In genomic region chr4:171118091-171118490, GRCh38 we compare ENCODE assay signal across 1 cellular context.
TF ChIP-seq lines count a peak whose summit lies in the region.

No MANE protein-coding gene starts in this region.

TF ChIP-seq in HepG2, 621 proteins besides CTCF, POLR2A, EP300 and RAD21 (continued from another document):
- TF ChIP-seq REST (IDR thresholded peaks at IDR 0.05; ENCODE audit: borderline replicate concordance in 1 of 2, low read depth in 1 of 2, low read length in 2 of 2) (no peak), ZNF547 (CRISPR knock-in tag; IDR thresholded peaks at IDR 0.05) (no peak), ZNF530 (CRISPR knock-in tag; IDR thresholded peaks at IDR 0.05; ENCODE audit: low read depth) (no peak), ONECUT2 (CRISPR knock-in tag; IDR thresholded peaks at IDR 0.05) (no peak)
TF ChIP-seq in HepG2: peak in this region for 0.
